Comparison of ENCODE assay signal across 1 cellular context in the genomic region with DNA sequence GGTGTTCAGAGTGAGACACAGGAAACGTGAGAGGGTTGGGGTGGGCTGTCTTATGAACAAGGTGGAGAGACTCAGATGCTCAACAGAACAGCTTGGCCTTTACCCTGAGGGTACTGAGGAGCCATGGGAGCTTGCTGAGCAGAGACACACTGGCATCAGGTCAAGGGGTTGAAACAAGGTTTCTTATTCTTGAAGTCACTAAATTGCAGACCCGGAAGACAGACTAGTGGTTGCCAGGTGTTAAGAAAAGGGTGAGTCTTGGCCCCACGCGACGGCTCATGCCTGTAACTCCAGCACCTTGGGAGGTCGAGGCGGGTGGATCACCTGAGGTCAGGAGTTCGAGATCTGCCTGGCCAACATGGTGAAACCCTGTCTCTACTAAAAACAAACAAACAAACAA.
TF ChIP-seq lines count a peak whose summit lies in the region.

No MANE protein-coding gene starts in this region.

TF ChIP-seq in WTC11, 78 proteins besides CTCF, POLR2A, EP300 and RAD21 (continued from another document):
- TF ChIP-seq FOXP4 (CRISPR knock-in tag; IDR thresholded peaks at IDR 0.05) (no peak), NFATC4 (CRISPR knock-in tag; IDR thresholded peaks at IDR 0.05) (no peak), MAX (CRISPR knock-in tag; IDR thresholded peaks at IDR 0.05) (no peak), NFYB (CRISPR knock-in tag; conservative IDR thresholded peaks at IDR 0.05; ENCODE audit: low read depth) (no peak), IRF1 (CRISPR knock-in tag; IDR thresholded peaks at IDR 0.05) (no peak), ETV6 (CRISPR knock-in tag; IDR thresholded peaks at IDR 0.05) (no peak), STAT6 (CRISPR knock-in tag; conservative IDR thresholded peaks at IDR 0.05; ENCODE audit: low read depth) (no peak), NR1H2 (CRISPR knock-in tag; IDR thresholded peaks at IDR 0.05) (no peak)
- TF ChIP-seq, protein P1, sequence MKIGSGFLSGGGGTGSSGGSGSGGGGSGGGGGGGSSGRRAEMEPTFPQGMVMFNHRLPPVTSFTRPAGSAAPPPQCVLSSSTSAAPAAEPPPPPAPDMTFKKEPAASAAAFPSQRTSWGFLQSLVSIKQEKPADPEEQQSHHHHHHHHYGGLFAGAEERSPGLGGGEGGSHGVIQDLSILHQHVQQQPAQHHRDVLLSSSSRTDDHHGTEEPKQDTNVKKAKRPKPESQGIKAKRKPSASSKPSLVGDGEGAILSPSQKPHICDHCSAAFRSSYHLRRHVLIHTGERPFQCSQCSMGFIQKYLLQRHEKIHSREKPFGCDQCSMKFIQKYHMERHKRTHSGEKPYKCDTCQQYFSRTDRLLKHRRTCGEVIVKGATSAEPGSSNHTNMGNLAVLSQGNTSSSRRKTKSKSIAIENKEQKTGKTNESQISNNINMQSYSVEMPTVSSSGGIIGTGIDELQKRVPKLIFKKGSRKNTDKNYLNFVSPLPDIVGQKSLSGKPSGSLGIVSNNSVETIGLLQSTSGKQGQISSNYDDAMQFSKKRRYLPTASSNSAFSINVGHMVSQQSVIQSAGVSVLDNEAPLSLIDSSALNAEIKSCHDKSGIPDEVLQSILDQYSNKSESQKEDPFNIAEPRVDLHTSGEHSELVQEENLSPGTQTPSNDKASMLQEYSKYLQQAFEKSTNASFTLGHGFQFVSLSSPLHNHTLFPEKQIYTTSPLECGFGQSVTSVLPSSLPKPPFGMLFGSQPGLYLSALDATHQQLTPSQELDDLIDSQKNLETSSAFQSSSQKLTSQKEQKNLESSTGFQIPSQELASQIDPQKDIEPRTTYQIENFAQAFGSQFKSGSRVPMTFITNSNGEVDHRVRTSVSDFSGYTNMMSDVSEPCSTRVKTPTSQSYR (CRISPR knock-in tag; IDR thresholded peaks at IDR 0.05): no peak
